In genomic region chr17:34391241-34391640, GRCh38 we compare ENCODE assay signal across 35 cellular contexts. TPM values are rescaled to one million over a fixed set of nuclear protein-coding genes. Genes with fewer than 3 reads are reported as not detected.
"Had no signal": no experiment of that assay in that cellular context is flagged by ENCODE, and none has a peak within 500 bp of the region (broad histone marks: within the 10 kb centered on the region; RNA-seq: fewer than 3 reads in every experiment).

No MANE protein-coding gene starts in this region.

- H2AFZ ChIP-seq: hepatocyte had no signal

- H3K27me3 ChIP-seq: ascending aorta, cardiac muscle cell, gastrocnemius medialis, hepatocyte, right lobe of liver, uterus had no signal

- H3K9me3 Mint-ChIP-seq: activated B cell treated with CpG ODN at 0.5 μM for 24 hours; activated naive CD4-positive, alpha-beta T cell treated with anti-CD3 and anti-CD28 coated beads, Interleukin-2, amount 10 ng/mL, durations not matched to agents 7 days and 5 days; activated naive CD8-positive, alpha-beta T cell treated with anti-CD3 and anti-CD28 coated beads, Interleukin-2, amount 10 ng/mL, durations not matched to agents 7 days and 5 days; activated T-cell treated with anti-CD3 and anti-CD28 coated beads, Interleukin-2, amount 50 U/mL, for 24 hours; brain; effector memory CD8-positive, alpha-beta T cell; mesothelial cell of epicardium; nephron progenitor cell; stimulated activated naive CD8-positive, alpha-beta T cell treated with anti-CD3 and anti-CD28 coated beads, Interleukin-15, amount 100 ng/mL, for 72 hours; type B pancreatic cell had no signal

- H3K4me2 ChIP-seq: hepatocyte had no signal

- H3K4me3 ChIP-seq: ascending aorta, cardiac muscle cell, gastrocnemius medialis, hepatocyte, right lobe of liver, uterus had no signal

- H3K27ac Mint-ChIP-seq: activated B cell treated with CpG ODN at 0.5 μM for 24 hours; activated CD4-positive, alpha-beta T cell treated with anti-CD3 and anti-CD28 coated beads for 36 hours; activated CD8-positive, alpha-beta T cell treated with anti-CD3 and anti-CD28 coated beads, Interleukin-2, amount 10 ng/mL, durations not matched to agents 7 days and 5 days; activated naive CD4-positive, alpha-beta T cell treated with anti-CD3 and anti-CD28 coated beads, Interleukin-2, amount 10 ng/mL, durations not matched to agents 7 days and 5 days; activated naive CD8-positive, alpha-beta T cell treated with anti-CD3 and anti-CD28 coated beads, Interleukin-2, amount 10 ng/mL, durations not matched to agents 7 days and 5 days; activated T-cell treated with anti-CD3 and anti-CD28 coated beads, Interleukin-2, amount 50 U/mL, for 24 hours; brain; effector memory CD8-positive, alpha-beta T cell; mesothelial cell of epicardium; nephron progenitor cell; type B pancreatic cell had no signal

- H3K79me2 ChIP-seq: hepatocyte had no signal

- H3K9me3 ChIP-seq: ascending aorta, gastrocnemius medialis, neutrophil, right lobe of liver, uterus had no signal

- FAIRE-seq: keratinocyte had no signal

- H3K36me3 Mint-ChIP-seq: activated naive CD4-positive, alpha-beta T cell treated with anti-CD3 and anti-CD28 coated beads, Interleukin-2, amount 10 ng/mL, durations not matched to agents 7 days and 5 days; activated naive CD8-positive, alpha-beta T cell treated with anti-CD3 and anti-CD28 coated beads, Interleukin-2, amount 10 ng/mL, durations not matched to agents 7 days and 5 days; brain; mesothelial cell of epicardium; naive B cell; type B pancreatic cell had no signal

- H3K4me1 Mint-ChIP-seq: mesothelial cell of epicardium had no signal

- DNase-seq: activated B cell treated with CpG ODN at 0.5 μM for 24 hours; activated CD4-positive, alpha-beta T cell treated with anti-CD3 and anti-CD28 coated beads for 36 hours; activated CD8-positive, alpha-beta T cell treated with anti-CD3 and anti-CD28 coated beads, Interleukin-2, amount 10 ng/mL, durations not matched to agents 7 days and 5 days; activated gamma-delta T cell; activated naive CD4-positive, alpha-beta T cell treated with anti-CD3 and anti-CD28 coated beads, Interleukin-2, amount 10 ng/mL, durations not matched to agents 7 days and 5 days; activated naive CD8-positive, alpha-beta T cell treated with anti-CD3 and anti-CD28 coated beads, Interleukin-2, amount 10 ng/mL, durations not matched to agents 7 days and 5 days; activated T-cell treated with anti-CD3 and anti-CD28 coated beads, Interleukin-2, amount 50 U/mL, for 24 hours; cortex of kidney; effector memory CD8-positive, alpha-beta T cell; erythroblast; gastrocnemius medialis; left cardiac atrium; left ventricle myocardium superior; naive B cell; nephron progenitor cell; right lobe of liver; stimulated activated CD4-positive, alpha-beta T cell treated with anti-CD3 and anti-CD28 coated beads, Interleukin-4, amount 100 ng/mL, for 1 hour; stimulated activated naive CD8-positive, alpha-beta T cell treated with anti-CD3 and anti-CD28 coated beads, Interleukin-15, amount 100 ng/mL, for 72 hours; substantia nigra; T-helper 2 cell; uterus had no signal

- H3K4me1 ChIP-seq: gastrocnemius medialis, right lobe of liver, uterus had no signal

- H3K36me3 ChIP-seq: ascending aorta, cardiac muscle cell, gastrocnemius medialis, neutrophil, right lobe of liver, uterus had no signal

- H3K4me3 Mint-ChIP-seq: activated B cell treated with CpG ODN at 0.5 μM for 24 hours; activated CD4-positive, alpha-beta T cell treated with anti-CD3 and anti-CD28 coated beads for 36 hours; activated CD8-positive, alpha-beta T cell treated with anti-CD3 and anti-CD28 coated beads, Interleukin-2, amount 10 ng/mL, durations not matched to agents 7 days and 5 days; activated naive CD4-positive, alpha-beta T cell treated with anti-CD3 and anti-CD28 coated beads, Interleukin-2, amount 10 ng/mL, durations not matched to agents 7 days and 5 days; activated naive CD8-positive, alpha-beta T cell treated with anti-CD3 and anti-CD28 coated beads, Interleukin-2, amount 10 ng/mL, durations not matched to agents 7 days and 5 days; activated T-cell treated with anti-CD3 and anti-CD28 coated beads, Interleukin-2, amount 50 U/mL, for 24 hours; brain; effector memory CD8-positive, alpha-beta T cell; mesothelial cell of epicardium; naive B cell; nephron progenitor cell; stimulated activated naive CD8-positive, alpha-beta T cell treated with anti-CD3 and anti-CD28 coated beads, Interleukin-15, amount 100 ng/mL, for 72 hours; type B pancreatic cell had no signal

- ATAC-seq: activated CD4-positive, alpha-beta T cell treated with anti-CD3 and anti-CD28 coated beads for 36 hours; activated CD8-positive, alpha-beta T cell treated with anti-CD3 and anti-CD28 coated beads, Interleukin-2, amount 10 ng/mL, durations not matched to agents 7 days and 5 days; effector memory CD8-positive, alpha-beta T cell; gastrocnemius medialis; left cardiac atrium; left ventricle myocardium superior; right lobe of liver; stimulated activated naive CD8-positive, alpha-beta T cell treated with anti-CD3 and anti-CD28 coated beads, Interleukin-15, amount 100 ng/mL, for 72 hours had no signal

- H3K27ac ChIP-seq: ascending aorta, cardiac muscle cell, gastrocnemius medialis, hepatocyte, neutrophil, right lobe of liver, uterus had no signal

- H3K27me3 Mint-ChIP-seq: activated B cell treated with CpG ODN at 0.5 μM for 24 hours had no signal

RNA-seq across cellular contexts. Expression of gene CCL1, which starts 28.2 kb away (rescaled TPM):
- total RNA-seq: activated B cell treated with CpG ODN at 0.5 μM for 24 hours; activated CD8-positive, alpha-beta T cell treated with anti-CD3 and anti-CD28 coated beads, Interleukin-2, amount 10 ng/mL, durations not matched to agents 7 days and 5 days; activated naive CD8-positive, alpha-beta T cell treated with anti-CD3 and anti-CD28 coated beads, Interleukin-2, amount 10 ng/mL, durations not matched to agents 7 days and 5 days; ascending aorta; cardiac muscle cell; cerebellum; gastrocnemius medialis; hepatocyte; left cardiac atrium; left ventricle myocardium superior; lung microvascular endothelial cell; mesothelial cell of epicardium; osteocyte; posterior vena cava; renal cortical epithelial cell; right lobe of liver; skeletal muscle tissue; uterus had no signal
- polyA plus RNA-seq: cardiac muscle cell, hepatocyte, keratinocyte had no signal

RNA-seq across cellular contexts. Expression of gene CCL13, which starts 35.0 kb away (rescaled TPM):
- total RNA-seq: activated B cell treated with CpG ODN at 0.5 μM for 24 hours; activated CD4-positive, alpha-beta T cell treated with anti-CD3 and anti-CD28 coated beads for 36 hours; activated CD8-positive, alpha-beta T cell treated with anti-CD3 and anti-CD28 coated beads, Interleukin-2, amount 10 ng/mL, durations not matched to agents 7 days and 5 days; activated naive CD8-positive, alpha-beta T cell treated with anti-CD3 and anti-CD28 coated beads, Interleukin-2, amount 10 ng/mL, durations not matched to agents 7 days and 5 days; ascending aorta; cardiac muscle cell; hepatocyte; lung microvascular endothelial cell; mesothelial cell of epicardium; osteocyte; renal cortical epithelial cell had no signal
- polyA plus RNA-seq: cardiac muscle cell, hepatocyte, keratinocyte had no signal
